In genomic region chr1:155004352-155005075, GRCh38 we compare ENCODE assay signal across 8 cellular contexts. TPM values are rescaled to one million over a fixed set of nuclear protein-coding genes. Genes with fewer than 3 reads are reported as not detected.
DNase-seq lines count a peak whose midpoint lies in the region; ATAC-seq and TF ChIP-seq lines count a peak whose summit lies in the region.

No MANE protein-coding gene starts in this region.

- peaks cover 5 to 72% (median 58%) of the 10 kb centered on the region in 12 donors for H3K4me1 ChIP-seq in heart left ventricle

- no peaks in the 10 kb centered on the region for H3K27me3 ChIP-seq in heart left ventricle

- no peaks in the 10 kb centered on the region for H3K9me3 Mint-ChIP-seq in mesothelial cell of epicardium

- no peaks in the 10 kb centered on the region for H3K36me3 Mint-ChIP-seq in mesothelial cell of epicardium

- no peaks in the 10 kb centered on the region for H3K9me3 ChIP-seq in heart left ventricle

- intact Hi-C loops in heart left ventricle (cut with DNase I) = loop anchor here in 5 of 10 donors (5.0 kb wide), 3 partner anchors 42 to 48 kb away; partner anchors contain the start of genes ADAM15 (in 4 of the 5) and PYGO2 (in 1 of the 5)
- intact Hi-C loops in cardiac septum (cut with DNase I) = no loop called here

- no peak for TF ChIP-seq CTCF in heart left ventricle (IDR thresholded peaks at IDR 0.05)
- TF ChIP-seq CTCF in cardiac fibroblast (IDR thresholded peaks at IDR 0.05; ENCODE audit: low read depth, low read length) = no peak
- TF ChIP-seq CTCF in mesothelial cell of epicardium (IDR thresholded peaks at IDR 0.05; ENCODE audit: unreplicated experiment) = no peak
- no peak for TF ChIP-seq CTCF in GM13977 (IDR thresholded peaks at IDR 0.05; ENCODE audit: extremely low read depth, insufficient read depth, missing control alignments)

- no peak for ATAC-seq in heart left ventricle
- ATAC-seq in GM21360 (IDR thresholded peaks at IDR 0.05; ENCODE audit: unreplicated experiment) = no peak

- TF ChIP-seq POLR2A in heart left ventricle (IDR thresholded peaks at IDR 0.05) = no peak

- H3K27ac Mint-ChIP-seq in mesothelial cell of epicardium = peak overlapping the region; percentile 86

- peak overlapping the region; percentile 70 to 96 (median 84) for H3K4me3 ChIP-seq in heart left ventricle
- H3K4me3 ChIP-seq in cardiac fibroblast (replicated peaks in 1 of 2; ENCODE audit: low read depth in 2 of 2, low read length in 2 of 2) = peak overlapping the region; percentile 85 to 88

- no peak for DNase-seq in heart left ventricle
- no peak for DNase-seq in cardiac septum (ENCODE audit: low spot score)
- DNase-seq in cardiac fibroblast (ENCODE audit: low read depth in 2 of 2) = no peak
- no peak for DNase-seq in mesothelial cell of epicardium (ENCODE audit: low spot score in 2 of 2, unreplicated experiment in 2 of 2)
- DNase-seq in GM13977 (ENCODE audit: low spot score) = no peak
- DNase-seq in Kasumi-1 (lab: John Stamatoyannopoulos, UW) = no peak
- no peak for DNase-seq in cerebellar nuclear complex (lab: John Stamatoyannopoulos, UW)

- in situ Hi-C loops in GM13977 (cut with MboI; ENCODE audit: low pct_unique_long_range_greater_than_20kb, low sequenced_read_pairs, unreplicated experiment) = no loop called here

- peak overlapping the region; percentile 77 to 98 (median 95) for H3K27ac ChIP-seq in heart left ventricle

- WGBS in heart left ventricle, 4 donors = 31 to 44% (median 40%) methylated on average over 5 of the region's 5 CpGs

- H3K4me3 Mint-ChIP-seq in mesothelial cell of epicardium = peak overlapping the region; percentile 96

- no peaks in the 10 kb centered on the region for H3K36me3 ChIP-seq in heart left ventricle

- H3K4me1 Mint-ChIP-seq in mesothelial cell of epicardium = peaks cover 21% of the 10 kb centered on the region

- H3K27me3 Mint-ChIP-seq in mesothelial cell of epicardium (ENCODE audit: low read depth) = no peaks in the 10 kb centered on the region

RNA-seq across cellular contexts. Expression of gene ZBTB7B, which starts 1.9 kb away (rescaled TPM):
- total RNA-seq in heart left ventricle = 10 to 100 TPM; 29.5 to 80.0 (median 46.6) TPM
- polyA plus RNA-seq in heart left ventricle = 100 to 1,000 TPM in 1 of 2 donors, 10 to 100 TPM in 1; 39.2 to 103 TPM
- total RNA-seq in cardiac septum = 41.9 TPM
- total RNA-seq in mesothelial cell of epicardium = 19.9 to 21.7 TPM (median 21.7 TPM) in 3 replicates

RNA-seq across cellular contexts. Expression of gene LENEP, which starts 11.1 kb away (rescaled TPM):
- total RNA-seq in heart left ventricle = not detected
- not detected for polyA plus RNA-seq in heart left ventricle
- total RNA-seq in cardiac septum = not detected
- 0.49 to 1.3 TPM (median 0.87 TPM) in 3 replicates for total RNA-seq in mesothelial cell of epicardium

RNA-seq across cellular contexts. Expression of gene FLAD1, which starts 21.4 kb away (rescaled TPM):
- 10 to 100 TPM; 19.4 to 35.0 (median 27.4) TPM for total RNA-seq in heart left ventricle
- 10 to 100 TPM; 22.3 to 50.7 TPM for polyA plus RNA-seq in heart left ventricle
- total RNA-seq in cardiac septum = 22.2 TPM
- 46.8 to 49.6 TPM (median 48.3 TPM) in 3 replicates for total RNA-seq in mesothelial cell of epicardium

RNA-seq across cellular contexts. Expression of gene DCST2, which starts 29.1 kb away (rescaled TPM):
- total RNA-seq in heart left ventricle (under 1 TPM in 8 of 9 donors, not detected in 1; 0.14 to 0.62 (median 0.35) TPM), cardiac septum (0.51 TPM), mesothelial cell of epicardium (1.8 to 2.9 TPM (median 1.9 TPM) in 3 replicates)
- under 1 TPM; 0.17 to 0.65 TPM for polyA plus RNA-seq in heart left ventricle

RNA-seq across cellular contexts. Expression of gene DCST1, which starts 29.1 kb away (rescaled TPM):
- total RNA-seq in heart left ventricle = not detected
- not detected for polyA plus RNA-seq in heart left ventricle
- total RNA-seq in cardiac septum = not detected
- 0.58 TPM in 1 of 3 replicates, not detected in the others for total RNA-seq in mesothelial cell of epicardium
